ENCODE assay signal across 8 cellular contexts in genomic region chr1:93179886-93180722, GRCh38.
DNase-seq lines count a peak whose midpoint lies in the region; ATAC-seq lines count a peak whose summit lies in the region.

Gene TMED5 (minus strand): TSS chr1:93180413. CDS start chr1:93180242, 171 bp downstream.

- peak; percentile 94 for DNase-seq in AML-193 (lab: John Stamatoyannopoulos, UW)
- peak; percentile 98 to 99 for DNase-seq in NCI-H446 (lab: John Stamatoyannopoulos, UW)
- peak; percentile 93 for DNase-seq in activated CD4-positive, CD25-positive, alpha-beta regulatory T cell treated with anti-CD3 and anti-CD28 coated beads, Interleukin-2, amount 50 U/mL, for 16 hours (ENCODE audit: low read depth, low spot score)
- DNase-seq in central memory CD8-positive, alpha-beta T cell (ENCODE audit: low spot score in 2 of 2): peak; percentile 89 to 95
- peak; percentile 99 for DNase-seq in iris pigment epithelial cell (ENCODE audit: low read depth)
- DNase-seq in stimulated activated CD4-positive, alpha-beta T cell treated with anti-CD3 and anti-CD28 coated beads, Interleukin-12 subunit alpha, Interleukin-12 subunit beta, amount 100 ng/mL, for 24 hours (ENCODE audit: low read depth in 2 of 2): peak; percentile 92 to 93

- peak within 1 kb of the TSS; percentile 89 for H3K4me3 Mint-ChIP-seq in central memory CD8-positive, alpha-beta T cell

- ATAC-seq in GM19035 (IDR thresholded peaks at IDR 0.05; ENCODE audit: unreplicated experiment): peak; percentile 83
- peak; percentile 88 for ATAC-seq in HG03354 (IDR thresholded peaks at IDR 0.05; ENCODE audit: poor library complexity, severe bottlenecking, unreplicated experiment)
- peak; percentile 80 for ATAC-seq in central memory CD8-positive, alpha-beta T cell (replicated peaks; ENCODE audit: extremely low read depth, poor library complexity, severe bottlenecking)

- no peaks in the 10 kb centered on the region for H3K27me3 Mint-ChIP-seq in central memory CD8-positive, alpha-beta T cell

- H3K36me3 Mint-ChIP-seq in central memory CD8-positive, alpha-beta T cell (ENCODE audit: insufficient read depth): peaks cover 14% of the 10 kb centered on the region

- no peaks in the 10 kb centered on the region for H3K9me3 Mint-ChIP-seq in central memory CD8-positive, alpha-beta T cell

- H3K27ac Mint-ChIP-seq in central memory CD8-positive, alpha-beta T cell (ENCODE audit: low read depth): peak within 1 kb of the TSS; percentile 96

- peaks cover 52% of the 10 kb centered on the region for H3K4me1 Mint-ChIP-seq in central memory CD8-positive, alpha-beta T cell

Comparison
In these comparisons a context has a peak if more than half of its experiments do, and no peak if none do; other contexts are left out.
1. Peak in every context shown above with its lines: DNase-seq and ATAC-seq.